8 cellular contexts compared by ENCODE assay signal in genomic region chr7:100675581-100676350, GRCh38. TPM values are rescaled to one million over a fixed set of nuclear protein-coding genes. Genes with fewer than 3 reads are reported as not detected.
DNase-seq lines count a peak whose midpoint lies in the region; FAIRE-seq and TF ChIP-seq lines count a peak whose summit lies in the region.

No MANE protein-coding gene starts in this region.

- peaks cover 5% of the 10 kb centered on the region for H3K4me1 ChIP-seq in astrocyte (ENCODE audit: insufficient read depth, low read length)

- no peaks in the 10 kb centered on the region for H3K9me3 Mint-ChIP-seq in astrocyte (ENCODE audit: unreplicated experiment)

- H3K4me1 Mint-ChIP-seq in astrocyte (ENCODE audit: low read depth, unreplicated experiment), result peaks cover 4% of the 10 kb centered on the region

- H3K9ac ChIP-seq in astrocyte (ENCODE audit: low read length), result peak overlapping the region; percentile 92

- no peak overlapping the region for H2AFZ ChIP-seq in astrocyte (ENCODE audit: low read depth, low read length)

- H3K27ac ChIP-seq in astrocyte (ENCODE audit: low read depth, low read length), result peak overlapping the region; percentile 50

- no peaks in the 10 kb centered on the region for H3K27me3 ChIP-seq in astrocyte (ENCODE audit: insufficient read depth, low read length)

- H3K9me3 ChIP-seq in astrocyte (ENCODE audit: insufficient read depth, low read depth, low read length), result no peaks in the 10 kb centered on the region

- peak overlapping the region; percentile 85 for H3K4me3 Mint-ChIP-seq in astrocyte (ENCODE audit: unreplicated experiment)

- FAIRE-seq in GM19239 (lab: Jason Lieb, UNC), result peak; percentile 18
- no peak for FAIRE-seq in astrocyte (lab: Jason Lieb, UNC)

- H3K79me2 ChIP-seq in astrocyte (ENCODE audit: insufficient read depth, low read length), result peaks cover 47% of the 10 kb centered on the region

- no peak overlapping the region for H3K27ac Mint-ChIP-seq in astrocyte (ENCODE audit: unreplicated experiment)

- H3K4me2 ChIP-seq in astrocyte (ENCODE audit: low read length), result peak overlapping the region; percentile 85

- H3K36me3 ChIP-seq in astrocyte (ENCODE audit: insufficient read depth, low read length), result no peaks in the 10 kb centered on the region

- TF ChIP-seq CTCF in astrocyte (IDR thresholded peaks at IDR 0.05; ENCODE audit: insufficient read depth, low read depth, low read length) (no peak), retinal pigment epithelial cell (conservative IDR thresholded peaks at IDR 0.05; ENCODE audit: low read depth, low read length) (no peak)

- H3K36me3 Mint-ChIP-seq in astrocyte (ENCODE audit: low read depth, unreplicated experiment), result peaks cover 7% of the 10 kb centered on the region

- H4K20me1 ChIP-seq in astrocyte (ENCODE audit: insufficient read depth, low read length), result peaks cover 49% of the 10 kb centered on the region

- H3K4me3 ChIP-seq in Jurkat, Clone E6-1 (ENCODE audit: low read length), result peak overlapping the region; percentile 85; the same call in 1 of the 2 replicates
- peak overlapping the region; percentile 83 for H3K4me3 ChIP-seq in astrocyte (ENCODE audit: insufficient read depth, low read depth, low read length)
- H3K4me3 ChIP-seq in retinal pigment epithelial cell (ENCODE audit: low read length), result peak overlapping the region; percentile 92

- H3K27me3 Mint-ChIP-seq in astrocyte (ENCODE audit: low read depth, unreplicated experiment), result peaks cover 6% of the 10 kb centered on the region

- DNase-seq in AML-193 (lab: John Stamatoyannopoulos, UW) (peak; percentile 59 to 73), GM19239 (ENCODE audit: insufficient read length, low spot score) (peak; percentile 86), T-helper 2 cell (peak; percentile 66 to 94 (median 93)), astrocyte (ENCODE audit: low read depth) (peak; percentile 51), hippocampal formation (lab: John Stamatoyannopoulos, UW) (peak; percentile 56 to 58), retinal pigment epithelial cell (ENCODE audit: low read depth) (peak; percentile 34), SKM-1 treated with dmso at 0.1 percent for 144 hours (lab: John Stamatoyannopoulos, UW; ENCODE audit: unreplicated experiment) (no peak)
- no peak for DNase-seq in Jurkat, Clone E6-1 (ENCODE audit: low read depth, low spot score)

RNA-seq across cellular contexts. Expression of gene GNB2, which starts 2.2 kb away (rescaled TPM):
- 137 TPM for polyA plus RNA-seq in Jurkat, Clone E6-1 (2012; ENCODE audit: insufficient read depth, insufficient read length)
- total RNA-seq in astrocyte, result 270 and 274 TPM in 2 replicates

RNA-seq across cellular contexts. Expression of gene GIGYF1, which starts 18.3 kb away (rescaled TPM):
- polyA plus RNA-seq in Jurkat, Clone E6-1 (2012; ENCODE audit: insufficient read depth, insufficient read length), result 26.6 TPM
- total RNA-seq in astrocyte, result 21.3 and 23.2 TPM in 2 replicates

RNA-seq across cellular contexts. Expression of gene ACTL6B, which starts 19.5 kb away (rescaled TPM):
- not detected for polyA plus RNA-seq in Jurkat, Clone E6-1 (2012; ENCODE audit: insufficient read depth, insufficient read length)
- total RNA-seq in astrocyte, result not detected in 2 replicates

RNA-seq across cellular contexts. Expression of gene POP7, which starts 30.2 kb away (rescaled TPM):
- 90.3 TPM for polyA plus RNA-seq in Jurkat, Clone E6-1 (2012; ENCODE audit: insufficient read depth, insufficient read length)
- total RNA-seq in astrocyte, result 39.1 and 40.6 TPM in 2 replicates

RNA-seq across cellular contexts. Expression of gene TFR2, which starts 34.4 kb away (rescaled TPM):
- polyA plus RNA-seq in Jurkat, Clone E6-1 (2012; ENCODE audit: insufficient read depth, insufficient read length), result 16.2 TPM
- 0.26 and 0.50 TPM in 2 replicates for total RNA-seq in astrocyte

Comparison
In these comparisons a context has a peak if more than half of its experiments do, and no peak if none do; other contexts are left out.
1. DNase-seq: peak in AML-193 (2 of 2), GM19239 (single experiment), T-helper 2 cell (5 of 5), astrocyte (single experiment), hippocampal formation (2 of 2) and retinal pigment epithelial cell (single experiment); none in Jurkat, Clone E6-1 (single experiment) and SKM-1 treated with dmso at 0.1 percent for 144 hours (single experiment).
2. Peak in every context shown above with its lines, with median percentiles within 50 percentile points of each other: H3K4me3 ChIP-seq.